Comparison of ENCODE assay signal across 24 cellular contexts in the genomic region with DNA sequence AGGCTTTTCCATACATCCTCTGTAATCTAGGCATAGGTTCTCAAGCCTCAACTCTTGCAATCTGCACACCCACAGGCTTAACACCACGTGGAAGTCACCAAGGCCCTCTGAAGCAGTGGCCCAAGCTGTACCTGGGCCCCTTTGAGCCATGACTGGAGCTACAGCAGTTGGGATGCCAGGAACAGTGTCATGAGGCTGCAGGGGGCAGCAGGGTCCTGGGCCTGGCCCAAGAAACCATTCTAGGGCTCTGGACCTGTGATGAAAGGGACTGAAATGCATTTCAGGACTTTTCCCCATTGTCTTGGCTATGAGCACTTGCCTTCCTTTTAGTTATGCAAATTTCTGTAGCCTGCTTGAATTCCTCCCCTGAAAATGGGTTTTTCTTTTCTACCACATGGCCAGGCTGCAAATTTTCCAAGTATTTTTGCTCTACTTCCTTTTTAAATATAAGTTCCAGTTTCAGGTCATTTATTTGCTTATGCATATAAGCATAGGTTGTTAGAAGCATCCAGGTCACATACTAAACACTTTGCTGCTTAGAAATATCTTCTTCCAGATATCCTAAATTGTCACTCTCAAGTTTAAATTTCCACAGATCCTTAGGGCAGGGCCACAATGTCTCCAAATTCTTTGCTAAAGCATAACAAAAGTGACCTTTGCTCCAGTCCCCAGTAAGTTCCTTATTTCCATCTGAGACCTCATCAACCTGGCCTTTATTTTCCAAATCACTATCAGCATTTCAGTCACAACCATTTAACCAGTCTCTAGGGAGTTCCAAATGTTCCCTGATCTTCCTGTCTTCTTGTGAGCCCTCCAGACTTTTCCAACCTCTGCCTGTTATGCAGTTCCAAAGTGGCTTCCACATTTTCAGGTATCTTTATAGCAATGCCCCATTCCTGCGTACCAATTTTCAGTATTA. TPM values are rescaled to one million over a fixed set of nuclear protein-coding genes. Genes with fewer than 3 reads are reported as not detected.
DNase-seq lines count a peak whose midpoint lies in the region; ATAC-seq and TF ChIP-seq lines count a peak whose summit lies in the region.
"Had no signal": no experiment of that assay in that cellular context is flagged by ENCODE, and none has a peak within 500 bp of the region (broad histone marks: within the 10 kb centered on the region; RNA-seq: fewer than 3 reads in every experiment).

No MANE protein-coding gene starts in this region.

- no peak for TF ChIP-seq CTCF in endodermal cell (conservative IDR thresholded peaks at IDR 0.05)

- peak; percentile 22 for DNase-seq in H7
- DNase-seq in endodermal cell: peak; percentile 49
- peak; percentile 34 for DNase-seq in iPS-NIHi11 (ENCODE audit: low spot score)
- no peak for DNase-seq in KG1 (lab: John Stamatoyannopoulos, UW)
- DNase-seq in Ammon's horn (ENCODE audit: low spot score): no peak
- no peak for DNase-seq in DMS79 treated with DMSO at 0.1 percent for 48 hours (lab: John Stamatoyannopoulos, UW)
- DNase-seq: CD4-positive, alpha-beta memory T cell; DMS153; GDM1; MG63; NCI-H1048; NCI-H1436; NCI-H187 treated with DMSO at 0.1 percent for 48 hours; NCI-H2107; NCI-H226; NCI-H510A treated with DMSO at 0.1 percent for 48 hours; NCI-H748 treated with DMSO at 0.1 percent for 48 hours; NK-92 treated with Interleukin-12 subunit alpha and Interleukin-12 subunit beta, amount 100 ng/mL, for 24 hours; OCI-M1; SJCRH30; T-cell had no signal

- H3K36me3 Mint-ChIP-seq in endodermal cell (ENCODE audit: low read depth): no peaks in the 10 kb centered on the region

- H3K27ac ChIP-seq in HUES48 (ENCODE audit: low read depth, low read length): peak overlapping the region; percentile 70
- no peak overlapping the region for H3K27ac ChIP-seq in endodermal cell (ENCODE audit: low read depth, low read length)
- H3K27ac ChIP-seq: BLaER1, SJCRH30 had no signal

- no peaks in the 10 kb centered on the region for H3K27me3 ChIP-seq in H7 (ENCODE audit: control insufficient read depth, insufficient read depth, low read length)
- H3K27me3 ChIP-seq in HUES48 (ENCODE audit: control insufficient read depth, insufficient read depth, low read length): no peaks in the 10 kb centered on the region
- no peaks in the 10 kb centered on the region for H3K27me3 ChIP-seq in endodermal cell (ENCODE audit: control insufficient read depth, insufficient read depth, low read length, poor library complexity, severe bottlenecking)
- H3K27me3 ChIP-seq: BLaER1, MG63, SJCRH30 had no signal

- H3K4me3 Mint-ChIP-seq in endodermal cell: no peak overlapping the region
- H3K4me3 Mint-ChIP-seq: CD4-positive, alpha-beta memory T cell; T-cell had no signal

- peaks cover 31% of the 10 kb centered on the region for H3K9me3 Mint-ChIP-seq in endodermal cell

- H3K4me1 Mint-ChIP-seq in endodermal cell: no peaks in the 10 kb centered on the region
- H3K4me1 Mint-ChIP-seq: CD4-positive, alpha-beta memory T cell; T-cell had no signal

- no peak overlapping the region for H3K27ac Mint-ChIP-seq in endodermal cell
- H3K27ac Mint-ChIP-seq: CD4-positive, alpha-beta memory T cell; T-cell had no signal

- H3K9me3 ChIP-seq in HUES48 (ENCODE audit: control insufficient read depth, insufficient read depth, low read length) (no peaks in the 10 kb centered on the region; the same call in 1 of the 2 replicates), endodermal cell (ENCODE audit: control insufficient read depth, low read length) (no peaks in the 10 kb centered on the region)
- H3K9me3 ChIP-seq: MG63, SJCRH30 had no signal

- H3K27me3 Mint-ChIP-seq in endodermal cell (ENCODE audit: insufficient read depth): no peaks in the 10 kb centered on the region
- H3K27me3 Mint-ChIP-seq: T-cell had no signal

- H3K36me3 ChIP-seq in H7 (replicated peaks; ENCODE audit: control insufficient read depth, insufficient read depth, low read length): no peaks in the 10 kb centered on the region
- H3K36me3 ChIP-seq in HUES48 (ENCODE audit: control insufficient read depth, insufficient read depth, low read length): no peaks in the 10 kb centered on the region
- H3K36me3 ChIP-seq in endodermal cell (ENCODE audit: control insufficient read depth, insufficient read depth, low read length): no peaks in the 10 kb centered on the region
- H3K36me3 ChIP-seq: BLaER1, MG63, SJCRH30 had no signal

- H3K9ac ChIP-seq in HUES48 (ENCODE audit: low read depth, low read length) (peak overlapping the region; percentile 7; the same call in 1 of the 2 replicates), endodermal cell (ENCODE audit: extremely low read depth, low read length, poor library complexity, severe bottlenecking) (no peak overlapping the region)
- H3K9ac ChIP-seq: BLaER1 had no signal

- H3K4me3 ChIP-seq in H7 (ENCODE audit: insufficient read depth, low read depth, low read length) (no peak overlapping the region), HUES48 (ENCODE audit: low read depth, low read length) (peak overlapping the region; percentile 34), endodermal cell (ENCODE audit: low read length) (no peak overlapping the region)
- H3K4me3 ChIP-seq: BLaER1, MG63, SJCRH30 had no signal

- ATAC-seq in GM19395 (IDR thresholded peaks at IDR 0.05; ENCODE audit: unreplicated experiment): no peak
- ATAC-seq: T-cell had no signal

- 66% methylated on average over 2 of the region's 2 CpGs; no CpG with 5 or more reads in 1 of the 2 experiments for WGBS in endodermal cell (ENCODE audit: insufficient coverage in 1 of 2, insufficient read length in 1 of 2), 2 experiments

- peaks cover 12% of the 10 kb centered on the region for H3K4me1 ChIP-seq in HUES48 (ENCODE audit: control insufficient read depth, insufficient read depth, low read length)
- H3K4me1 ChIP-seq in endodermal cell (ENCODE audit: control insufficient read depth, insufficient read depth, low read length): no peaks in the 10 kb centered on the region
- H3K4me1 ChIP-seq: BLaER1, SJCRH30 had no signal

RNA-seq across cellular contexts. Expression of gene CD2AP, which starts 48.6 kb away (rescaled TPM):
- total RNA-seq in H7 (2014; rRNA removed; shearing (Covaris generic)): 34.0 and 44.3 TPM in 2 replicates
- 10 to 100 TPM; 58.1 to 62.4 TPM for total RNA-seq in endodermal cell
- polyA plus RNA-seq in endodermal cell (2013, experiment 1 of 2): 16.2 TPM
- polyA plus RNA-seq in endodermal cell (2013, experiment 2 of 2): 19.4 TPM

Comparison
In these comparisons a context has a peak if more than half of its experiments do, and no peak if none do; other contexts are left out.
1. DNase-seq: peak in H7 (single experiment), endodermal cell (single experiment) and iPS-NIHi11 (single experiment); none in KG1 (single experiment), Ammon's horn (single experiment) and DMS79 treated with DMSO at 0.1 percent for 48 hours (single experiment).